Comparison of ENCODE assay signal across 17 cellular contexts in genomic region chr1:54304518-54304917, GRCh38.
"Had no signal": no experiment of that assay in that cellular context is flagged by ENCODE, and none has a peak within 500 bp of the region (broad histone marks: within the 10 kb centered on the region; RNA-seq: fewer than 3 reads in every experiment).

No MANE protein-coding gene starts in this region.

- H3K27ac Mint-ChIP-seq: activated CD8-positive, alpha-beta T cell treated with anti-CD3 and anti-CD28 coated beads, Interleukin-2, amount 10 ng/mL, durations not matched to agents 7 days and 5 days; activated naive CD4-positive, alpha-beta T cell treated with anti-CD3 and anti-CD28 coated beads, Interleukin-2, amount 10 ng/mL, durations not matched to agents 7 days and 5 days; type B pancreatic cell had no signal

- H3K27me3 Mint-ChIP-seq: activated CD4-positive, alpha-beta T cell treated with anti-CD3 and anti-CD28 coated beads, Interleukin-2, amount 10 ng/mL, durations not matched to agents 7 days and 5 days; activated naive CD4-positive, alpha-beta T cell treated with anti-CD3 and anti-CD28 coated beads, Interleukin-2, amount 10 ng/mL, durations not matched to agents 7 days and 5 days; type B pancreatic cell had no signal

- H3K4me3 Mint-ChIP-seq: activated CD4-positive, alpha-beta T cell treated with anti-CD3 and anti-CD28 coated beads, Interleukin-2, amount 10 ng/mL, durations not matched to agents 7 days and 5 days; activated CD8-positive, alpha-beta T cell treated with anti-CD3 and anti-CD28 coated beads, Interleukin-2, amount 10 ng/mL, durations not matched to agents 7 days and 5 days; activated naive CD4-positive, alpha-beta T cell treated with anti-CD3 and anti-CD28 coated beads, Interleukin-2, amount 10 ng/mL, durations not matched to agents 7 days and 5 days; activated T-cell treated with anti-CD3 and anti-CD28 coated beads, Interleukin-2, amount 50 U/mL, for 4 hours; type B pancreatic cell had no signal

- H3K36me3 Mint-ChIP-seq: immature natural killer cell had no signal

- H3K9me3 Mint-ChIP-seq: activated CD4-positive, alpha-beta T cell treated with anti-CD3 and anti-CD28 coated beads, Interleukin-2, amount 10 ng/mL, durations not matched to agents 7 days and 5 days; activated naive CD4-positive, alpha-beta T cell treated with anti-CD3 and anti-CD28 coated beads, Interleukin-2, amount 10 ng/mL, durations not matched to agents 7 days and 5 days; activated T-cell treated with anti-CD3 and anti-CD28 coated beads, Interleukin-2, amount 50 U/mL, for 4 hours; immature natural killer cell; type B pancreatic cell had no signal

- ATAC-seq: activated CD4-positive, CD25-positive, alpha-beta regulatory T cell treated with anti-CD3 and anti-CD28 coated beads, Interleukin-2, amount 50 U/mL, for 24 hours; activated CD8-positive, alpha-beta T cell treated with anti-CD3 and anti-CD28 coated beads, Interleukin-2, amount 10 ng/mL, durations not matched to agents 7 days and 5 days; activated T-cell treated with anti-CD3 and anti-CD28 coated beads, Interleukin-2, amount 50 U/mL, for 4 hours; esophagus mucosa; gastrocnemius medialis; heart right ventricle; SK-N-SH treated with all-trans-retinoic acid at 6 μM for 48 hours had no signal

- DNase-seq: activated CD4-positive, alpha-beta T cell treated with anti-CD3 and anti-CD28 coated beads, Interleukin-2, amount 10 ng/mL, durations not matched to agents 7 days and 5 days; activated CD8-positive, alpha-beta T cell treated with anti-CD3 and anti-CD28 coated beads, Interleukin-2, amount 10 ng/mL, durations not matched to agents 7 days and 5 days; activated effector memory CD4-positive, alpha-beta T cell treated with Interleukin-2 at 50 U/mL for 16 hours; activated naive CD4-positive, alpha-beta T cell treated with anti-CD3 and anti-CD28 coated beads, Interleukin-2, amount 10 ng/mL, durations not matched to agents 7 days and 5 days; activated T-cell treated with anti-CD3 and anti-CD28 coated beads, Interleukin-2, amount 50 U/mL, for 4 hours; effector CD4-positive, alpha-beta T cell; gastrocnemius medialis; heart right ventricle; immature natural killer cell; mesendoderm; stomach; T-helper 1 cell; T-helper 9 cell had no signal
